10 cellular contexts compared by ENCODE assay signal in genomic region chr3:79521221-79521848, GRCh38.
DNase-seq lines count a peak whose midpoint lies in the region; ATAC-seq, FAIRE-seq and TF ChIP-seq lines count a peak whose summit lies in the region.
"Had no signal": no experiment of that assay in that cellular context is flagged by ENCODE, and none has a peak within 500 bp of the region (broad histone marks: within the 10 kb centered on the region; RNA-seq: fewer than 3 reads in every experiment).

No MANE protein-coding gene starts in this region.

- H3K9me3 Mint-ChIP-seq in H9, result no peaks in the 10 kb centered on the region
- H3K9me3 Mint-ChIP-seq: activated naive CD4-positive, alpha-beta T cell treated with anti-CD3 and anti-CD28 coated beads, Interleukin-2, amount 50 U/mL, for 24 hours had no signal

- H3T11ph ChIP-seq in H9 (ENCODE audit: low read length), result no peak overlapping the region

- H3K27ac Mint-ChIP-seq in H9, result no peak overlapping the region
- H3K27ac Mint-ChIP-seq: activated naive CD4-positive, alpha-beta T cell treated with anti-CD3 and anti-CD28 coated beads, Interleukin-2, amount 50 U/mL, for 24 hours; CD4-positive, CD25-positive, alpha-beta regulatory T cell had no signal

- DNase-seq in NCI-H1092 treated with DMSO at 0.1 percent for 48 hours (lab: John Stamatoyannopoulos, UW) (peak; percentile 40), NCI-H1092 (lab: John Stamatoyannopoulos, UW) (no peak), H9 (no peak), NCI-H1105 (lab: John Stamatoyannopoulos, UW) (peak; percentile 31), adrenal gland (peak in 1 of 7 donors; percentile 3), kidney (no peak), aorta (no peak)

- peak; percentile 62 for FAIRE-seq in kidney (lab: Jason Lieb, UNC)

- H3K4me3 ChIP-seq in adrenal gland (no peak overlapping the region), kidney (ENCODE audit: low read length in 2 of 2) (no peak overlapping the region), aorta (ENCODE audit: low read length in 2 of 2) (no peak overlapping the region)

- 0 out of 5 replicates have a peak overlapping the region, but pooled peaks of 1 of the 2 experiments have one; percentile 12 for H3K4me3 Mint-ChIP-seq in H9
- H3K4me3 Mint-ChIP-seq: activated naive CD4-positive, alpha-beta T cell treated with anti-CD3 and anti-CD28 coated beads, Interleukin-2, amount 50 U/mL, for 24 hours; CD4-positive, CD25-positive, alpha-beta regulatory T cell had no signal

- H4K8ac ChIP-seq in H9 (replicated peaks; ENCODE audit: insufficient read length, low read depth, low read length), result no peak overlapping the region

- H2AFZ ChIP-seq in H9 (ENCODE audit: low read length), result no peak overlapping the region

- H4K5ac ChIP-seq in H9 (ENCODE audit: insufficient read length, low read depth, low read length), result no peak overlapping the region

- H3K18ac ChIP-seq in H9 (ENCODE audit: insufficient read length, low read depth, low read length), result no peak overlapping the region

- no peaks in the 10 kb centered on the region for H3K23me2 ChIP-seq in H9 (ENCODE audit: insufficient read length, low read depth, low read length, poor library complexity, severe bottlenecking)

- H2BK20ac ChIP-seq in H9 (ENCODE audit: low read depth, low read length, poor library complexity, severe bottlenecking), result no peak overlapping the region

- no peak overlapping the region for H2AK5ac ChIP-seq in H9 (ENCODE audit: insufficient read length, low read length)

- no peaks in the 10 kb centered on the region for H3K36me3 Mint-ChIP-seq in H9 (ENCODE audit: insufficient read depth in 1 of 3, low read depth in 3 of 3)
- H3K36me3 Mint-ChIP-seq: activated naive CD4-positive, alpha-beta T cell treated with anti-CD3 and anti-CD28 coated beads, Interleukin-2, amount 50 U/mL, for 24 hours; CD4-positive, CD25-positive, alpha-beta regulatory T cell had no signal

- H3K56ac ChIP-seq in H9 (ENCODE audit: insufficient read length, low read depth, low read length), result no peak overlapping the region

- H3K23ac ChIP-seq in H9 (ENCODE audit: insufficient read length, low read depth, low read length), result no peak overlapping the region

- H2BK12ac ChIP-seq in H9 (ENCODE audit: insufficient read length, low read depth, low read length), result no peak overlapping the region

- no peak overlapping the region for H3K4me2 ChIP-seq in H9 (ENCODE audit: insufficient read depth, insufficient read length, low read length)

- H4K20me1 ChIP-seq in H9 (ENCODE audit: control insufficient read depth, insufficient read depth, insufficient read length), result no peaks in the 10 kb centered on the region

- no peaks in the 10 kb centered on the region for H3K27me3 Mint-ChIP-seq in H9 (ENCODE audit: low read depth)
- H3K27me3 Mint-ChIP-seq: activated naive CD4-positive, alpha-beta T cell treated with anti-CD3 and anti-CD28 coated beads, Interleukin-2, amount 50 U/mL, for 24 hours; CD4-positive, CD25-positive, alpha-beta regulatory T cell had no signal

- no peak overlapping the region for H4K91ac ChIP-seq in H9 (ENCODE audit: insufficient read length, low read depth, low read length)

- no peak overlapping the region for H3K14ac ChIP-seq in H9 (ENCODE audit: insufficient read depth, low read length)

- TF ChIP-seq POLR2A in adrenal gland (IDR thresholded peaks at IDR 0.05), result no peak

- H3K4me1 Mint-ChIP-seq in H9, result peaks cover 3 to 6% of the 10 kb centered on the region in 2 experiments; a peak in 3 of 4 replicates
- H3K4me1 Mint-ChIP-seq: activated naive CD4-positive, alpha-beta T cell treated with anti-CD3 and anti-CD28 coated beads, Interleukin-2, amount 50 U/mL, for 24 hours; CD4-positive, CD25-positive, alpha-beta regulatory T cell had no signal

- no peak for ATAC-seq in aorta (ENCODE audit: low FRiP score)
- no peak for ATAC-seq in HG02870 (IDR thresholded peaks at IDR 0.05; ENCODE audit: unreplicated experiment)

- H3K9ac ChIP-seq in H9 (ENCODE audit: extremely low read depth, insufficient read length, low read length) (no peak overlapping the region), kidney (ENCODE audit: low read length in 2 of 2) (no peak overlapping the region)

- no peaks in the 10 kb centered on the region for H3K9me3 ChIP-seq in H9 (ENCODE audit: control insufficient read depth, low read depth, low read length)
- no peaks in the 10 kb centered on the region for H3K9me3 ChIP-seq in adrenal gland (replicated peaks in 1 of 3)
- H3K9me3 ChIP-seq in kidney (ENCODE audit: control insufficient read depth in 1 of 2, low read length in 2 of 2), result no peaks in the 10 kb centered on the region
- H3K9me3 ChIP-seq in aorta (ENCODE audit: control insufficient read depth, low read length), result no peaks in the 10 kb centered on the region

- intact Hi-C loops in adrenal gland (cut with DNase I) (loop anchor here in 1 of 2 donors (5.0 kb wide), 1 partner anchor 1166 kb away; no protein-coding TSS in a partner anchor), kidney (cut with DNase I) (loop anchor here (10.0 kb wide), 1 partner anchor 1173 kb away; no protein-coding TSS in a partner anchor), aorta (cut with DNase I) (no loop called here)

- no peak overlapping the region for H3K27ac ChIP-seq in H9 (ENCODE audit: insufficient read length, low read depth, low read length)
- H3K27ac ChIP-seq in adrenal gland, result no peak overlapping the region
- H3K27ac ChIP-seq in kidney (ENCODE audit: low read depth in 2 of 2, low read length in 2 of 2), result no peak overlapping the region
- no peak overlapping the region for H3K27ac ChIP-seq in aorta (ENCODE audit: low read depth in 1 of 2, low read length in 2 of 2)

- no peaks in the 10 kb centered on the region for H3K79me1 ChIP-seq in H9 (ENCODE audit: insufficient read depth, low read depth, low read length, poor library complexity, severe bottlenecking)

- H3K36me3 ChIP-seq in adrenal gland (replicated peaks in 1 of 2), result no peaks in the 10 kb centered on the region
- H3K36me3 ChIP-seq in kidney (ENCODE audit: control insufficient read depth in 1 of 2, insufficient read depth in 2 of 2, low read length in 2 of 2), result no peaks in the 10 kb centered on the region
- H3K36me3 ChIP-seq in aorta (ENCODE audit: control insufficient read depth in 1 of 2, insufficient read depth in 2 of 2, low read length in 1 of 2), result no peaks in the 10 kb centered on the region

- no peaks in the 10 kb centered on the region for H3K27me3 ChIP-seq in H9 (ENCODE audit: insufficient read depth, low read length)
- H3K27me3 ChIP-seq in adrenal gland, result no peaks in the 10 kb centered on the region
- no peaks in the 10 kb centered on the region for H3K27me3 ChIP-seq in aorta (ENCODE audit: control insufficient read depth in 1 of 2, insufficient read depth in 2 of 2, low read length in 1 of 2)

- no peaks in the 10 kb centered on the region for H3K79me2 ChIP-seq in H9 (ENCODE audit: insufficient read depth, low read length)

- no peak overlapping the region for H2BK5ac ChIP-seq in H9 (ENCODE audit: insufficient read length, low read length)

- H3K4ac ChIP-seq in H9 (ENCODE audit: low read depth, low read length), result no peak overlapping the region

- TF ChIP-seq CTCF in H9 (conservative IDR thresholded peaks at IDR 0.05) (peak; percentile 79), adrenal gland (IDR thresholded peaks at IDR 0.05) (peak; percentile 37 to 65 (median 48)), kidney (IDR thresholded peaks at IDR 0.05; ENCODE audit: borderline replicate concordance, extremely low read depth, insufficient read depth) (peak; percentile 48)

- no peak overlapping the region for H2BK120ac ChIP-seq in H9 (ENCODE audit: low read depth, low read length, poor library complexity, severe bottlenecking)

- H3K4me1 ChIP-seq in H9 (ENCODE audit: insufficient read depth, low read length) (no peaks in the 10 kb centered on the region; the same call in 1 of the 2 replicates), adrenal gland (replicated peaks in 1 of 2) (no peaks in the 10 kb centered on the region), kidney (ENCODE audit: control insufficient read depth in 1 of 2, insufficient read depth in 1 of 2, low read depth in 1 of 2, low read length in 2 of 2) (no peaks in the 10 kb centered on the region), aorta (ENCODE audit: control insufficient read depth in 1 of 2, insufficient read depth in 2 of 2, low read length in 2 of 2) (no peaks in the 10 kb centered on the region)

- WGBS in H9 (ENCODE audit: extremely low coverage, insufficient read length, low lambda C conversion rate), result no CpG with 5 or more reads among the region's 8 CpGs
- 9 to 10% (median 9%) methylated on average over 8 of the region's 8 CpGs for WGBS in adrenal gland, 4 donors
- 8 to 13% methylated on average over 8 of the region's 8 CpGs for WGBS in aorta, 2 donors

- no peak overlapping the region for H2BK15ac ChIP-seq in H9 (ENCODE audit: low read depth, low read length)

Comparison
In these comparisons a context has a peak if more than half of its experiments do, and no peak if none do; other contexts are left out.
1. DNase-seq: peak in NCI-H1092 treated with DMSO at 0.1 percent for 48 hours (single experiment) and NCI-H1105 (single experiment); none in NCI-H1092 (single experiment), H9 (single experiment), kidney (single experiment) and aorta (0 of 2).
2. Peak in every context shown above with its lines, with median percentiles within 50 percentile points of each other: CTCF ChIP-seq.